9 cellular contexts compared by ENCODE assay signal in genomic region chr6:70210462-70210861, GRCh38.
A peak's percentile ranks its signal among the peaks of the same experiment; 100 is the strongest.
DNase-seq lines count a peak whose midpoint lies in the region; ATAC-seq and TF ChIP-seq lines count a peak whose summit lies in the region.
"Had no signal": no experiment of that assay in that cellular context is flagged by ENCODE, and none has a peak within 500 bp of the region (broad histone marks: within the 10 kb centered on the region; RNA-seq: fewer than 3 reads in every experiment).

No MANE protein-coding gene starts in this region.

- intact Hi-C loops in Right ventricle myocardium superior (cut with DNase I) = no loop called here
- intact Hi-C loops in OCI-LY7 (cut with micrococcal nuclease; ENCODE audit: unreplicated experiment) = no loop called here

- TF ChIP-seq CTCF in cardiac muscle cell (IDR thresholded peaks at IDR 0.05; ENCODE audit: low read depth, low read length) = peak; percentile 15
- peak; percentile 58 for TF ChIP-seq CTCF in OCI-LY7 (conservative IDR thresholded peaks at IDR 0.05; ENCODE audit: low read length)
- TF ChIP-seq CTCF in epithelial cell of esophagus (IDR thresholded peaks at IDR 0.05; ENCODE audit: insufficient read depth, low read depth, low read length, missing control alignments) = peak; percentile 31
- no peak for TF ChIP-seq CTCF in GM13976 (IDR thresholded peaks at IDR 0.05; ENCODE audit: borderline replicate concordance, control extremely low read depth, extremely low read depth, insufficient read depth, missing control alignments)

- no peaks in the 10 kb centered on the region for H4K20me1 ChIP-seq in OCI-LY7 (ENCODE audit: insufficient read depth, low read length)

- no peaks in the 10 kb centered on the region for H3K9me3 ChIP-seq in cardiac muscle cell (ENCODE audit: low read depth)
- no peaks in the 10 kb centered on the region for H3K9me3 ChIP-seq in OCI-LY7 (ENCODE audit: low read length)

- H3K4me3 ChIP-seq in cardiac muscle cell (no peak overlapping the region), OCI-LY7 (ENCODE audit: low read depth, low read length, poor library complexity, severe bottlenecking) (no peak overlapping the region), epithelial cell of esophagus (ENCODE audit: low read length) (no peak overlapping the region)

- H3K27me3 ChIP-seq in cardiac muscle cell = no peaks in the 10 kb centered on the region

- BruUV-seq in OCI-LY7 (replicated peaks; lab: Mats Ljungman, UMichigan) = no TSS peak

- CTCF ChIA-PET in OCI-LY7 (lab: Charles Lee; ENCODE audit: unreplicated experiment) = no interaction called here

- H3K79me2 ChIP-seq in OCI-LY7 (ENCODE audit: insufficient read depth, low read depth, low read length) = no peaks in the 10 kb centered on the region

- H3K4me1 ChIP-seq in cardiac muscle cell (ENCODE audit: low read depth) = no peaks in the 10 kb centered on the region
- H3K4me1 ChIP-seq in OCI-LY7 (ENCODE audit: insufficient read depth, low read length, poor library complexity, severe bottlenecking) = no peaks in the 10 kb centered on the region

- DNase-seq in cardiac muscle cell (ENCODE audit: low read depth in 1 of 2, low spot score in 1 of 2) = peak; percentile 6 to 14
- no peak for DNase-seq in Right ventricle myocardium superior
- DNase-seq in OCI-LY7 (ENCODE audit: low spot score) = peak; percentile 8
- peak; percentile 16 for DNase-seq in epithelial cell of esophagus (ENCODE audit: low read depth)
- DNase-seq in GM13976 (ENCODE audit: low spot score) = no peak
- DNase-seq in activated T-cell treated with anti-CD3 and anti-CD28 coated beads, Interleukin-2, amount 50 U/mL, for 1 hour = no peak
- DNase-seq: nucleus accumbens had no signal

- in situ Hi-C loops in GM13976 (cut with MboI; ENCODE audit: low sequenced_read_pairs, unreplicated experiment) = no loop called here

- H3K36me3 ChIP-seq in cardiac muscle cell (no peaks in the 10 kb centered on the region), OCI-LY7 (ENCODE audit: insufficient read depth, low read length) (no peaks in the 10 kb centered on the region)

- no peak overlapping the region for H3K4me2 ChIP-seq in OCI-LY7 (ENCODE audit: low read length)

- H3K9me2 ChIP-seq in OCI-LY7 (ENCODE audit: insufficient read depth, low read length) = no peaks in the 10 kb centered on the region

- no peak overlapping the region for H2AFZ ChIP-seq in OCI-LY7 (ENCODE audit: low read length)

- ATAC-seq in Right ventricle myocardium superior (ENCODE audit: poor library complexity) (no peak), HG03175 (IDR thresholded peaks at IDR 0.05; ENCODE audit: unreplicated experiment) (no peak), GM21526 (IDR thresholded peaks at IDR 0.05; ENCODE audit: low FRiP score, unreplicated experiment) (no peak)

- H3K27ac ChIP-seq in cardiac muscle cell (no peak overlapping the region), OCI-LY7 (ENCODE audit: low read depth, low read length, poor library complexity, severe bottlenecking) (no peak overlapping the region)

- POLR2A ChIA-PET in OCI-LY7 (lab: Charles Lee) = no interaction called here

Comparison
In these comparisons a context has a peak if more than half of its experiments do, and no peak if none do; other contexts are left out.
1. DNase-seq: peak in cardiac muscle cell (2 of 2), OCI-LY7 (single experiment) and epithelial cell of esophagus (single experiment); none in Right ventricle myocardium superior (single experiment), GM13976 (single experiment) and activated T-cell treated with anti-CD3 and anti-CD28 coated beads, Interleukin-2, amount 50 U/mL, for 1 hour (single experiment).